In genomic region chr11:66497206-66497605, GRCh38 we compare ENCODE assay signal across 8 cellular contexts. TPM values are rescaled to one million over a fixed set of nuclear protein-coding genes. Genes with fewer than 3 reads are reported as not detected.
"Had no signal": no experiment of that assay in that cellular context is flagged by ENCODE, and none has a peak within 500 bp of the region (broad histone marks: within the 10 kb centered on the region; RNA-seq: fewer than 3 reads in every experiment).

No MANE protein-coding gene starts in this region.

- H3K4me2 ChIP-seq: GM23338 had no signal

- H3K27ac ChIP-seq: GM23248 had no signal

- DNase-seq: GM23248, GOT3, H9, HCEC 1CT, HFFc6 had no signal

- ATAC-seq: GM23338, HCT116 had no signal

- H2AFZ ChIP-seq: GM23248, GM23338 had no signal

- H3K4me3 ChIP-seq: GM23248, GM23338 had no signal

RNA-seq across cellular contexts. Expression of gene ACTN3, which starts 49.5 kb away (rescaled TPM):
- total RNA-seq: GM23248, H4 had no signal
